In genomic region chr10:117005454-117006055, GRCh38 we compare ENCODE assay signal across 8 cellular contexts. TPM values are rescaled to one million over a fixed set of nuclear protein-coding genes. Genes with fewer than 3 reads are reported as not detected.
A peak's percentile ranks its signal among the peaks of the same experiment; 100 is the strongest.
DNase-seq lines count a peak whose midpoint lies in the region; ATAC-seq and TF ChIP-seq lines count a peak whose summit lies in the region.

No MANE protein-coding gene starts in this region.

- POLR2A ChIA-PET in RWPE1 (lab: Yijun Ruan, JAX; ENCODE audit: low non-redundant PET) = interaction anchor here (1.4 kb wide), 1 partner anchor 156 kb away, joined by 8 read pairs; the partner anchor contains the start of gene ENO4

- no peak overlapping the region for H3K27ac Mint-ChIP-seq in nephron progenitor cell

- DNase-seq in AG08395 (ENCODE audit: low spot score) (peak; percentile 3), RWPE1 (ENCODE audit: low spot score) (peak; percentile 16), fibroblast of lung (ENCODE audit: low read depth in 2 of 2) (peak in 1 of 2 donors; percentile 6), nephron progenitor cell (peak; percentile 57), NCI-H2029 (lab: John Stamatoyannopoulos, UW) (no peak)
- no peak for DNase-seq in effector CD4-positive, alpha-beta T cell

- H3K27ac ChIP-seq in RWPE1 = peak overlapping the region; percentile 97
- no peak overlapping the region for H3K27ac ChIP-seq in fibroblast of lung (ENCODE audit: insufficient read depth, low read length)

- peak overlapping the region; percentile 87 for H2AFZ ChIP-seq in fibroblast of lung (ENCODE audit: low read length)

- H3K9me3 Mint-ChIP-seq in nephron progenitor cell = no peaks in the 10 kb centered on the region

- no peaks in the 10 kb centered on the region for H3K79me2 ChIP-seq in fibroblast of lung (ENCODE audit: control insufficient read depth, insufficient read depth, low read length)

- H3K27me3 Mint-ChIP-seq in nephron progenitor cell (ENCODE audit: low read depth, poor library complexity) = peaks cover 21% of the 10 kb centered on the region

- H3K36me3 Mint-ChIP-seq in nephron progenitor cell (ENCODE audit: low read depth) = no peaks in the 10 kb centered on the region

- peak overlapping the region; percentile 60 to 76 (median 69) for H3K4me3 ChIP-seq in fibroblast of lung (replicated peaks in 1 of 4; ENCODE audit: control extremely low read depth in 1 of 4, insufficient read depth in 1 of 4, low read depth in 3 of 4, low read length in 4 of 4)

- H4K20me1 ChIP-seq in fibroblast of lung (ENCODE audit: control insufficient read depth, extremely low read depth, insufficient read depth, low read length) = no peaks in the 10 kb centered on the region

- TF ChIP-seq CTCF in RWPE1 (conservative IDR thresholded peaks at IDR 0.05; ENCODE audit: low read depth) = no peak
- TF ChIP-seq CTCF in fibroblast of lung (conservative IDR thresholded peaks at IDR 0.05 in 1 of 2, IDR thresholded peaks at IDR 0.05 in 1 of 2; ENCODE audit: low read depth in 1 of 2, low read length in 2 of 2) = no peak
- TF ChIP-seq CTCF in nephron progenitor cell (IDR thresholded peaks at IDR 0.05) = no peak

- no peaks in the 10 kb centered on the region for H3K9me3 ChIP-seq in fibroblast of lung (ENCODE audit: control insufficient read depth, insufficient read depth, low read depth, low read length)

- CTCF ChIA-PET in RWPE1 (lab: Yijun Ruan, JAX) = no interaction called here

- H3K36me3 ChIP-seq in fibroblast of lung (ENCODE audit: control insufficient read depth, insufficient read depth, low read length) = no peaks in the 10 kb centered on the region

- no peaks in the 10 kb centered on the region for H3K4me1 ChIP-seq in fibroblast of lung (ENCODE audit: control insufficient read depth, extremely low read depth, insufficient read depth, low read length)

- peak overlapping the region; percentile 79 for H3K4me3 Mint-ChIP-seq in nephron progenitor cell

- H3K9ac ChIP-seq in fibroblast of lung (ENCODE audit: insufficient read depth, low read length) = no peak overlapping the region

- ATAC-seq in GM19351 (IDR thresholded peaks at IDR 0.05; ENCODE audit: unreplicated experiment) (peak; percentile 1), HG03135 (IDR thresholded peaks at IDR 0.05; ENCODE audit: unreplicated experiment) (no peak)

- H3K27me3 ChIP-seq in fibroblast of lung (ENCODE audit: control insufficient read depth, insufficient read depth, low read length) = no peaks in the 10 kb centered on the region

- peaks cover 7% of the 10 kb centered on the region for H3K4me1 Mint-ChIP-seq in nephron progenitor cell

- H3K4me2 ChIP-seq in fibroblast of lung (ENCODE audit: extremely low read depth, insufficient read depth, low read length) = peak overlapping the region; percentile 93

RNA-seq across cellular contexts. Expression of gene SHTN1, which starts 0.6 kb away (rescaled TPM):
- total RNA-seq in fibroblast of lung = 0.26 and 0.33 TPM in 2 replicates
- 1.4 and 1.6 TPM in 2 replicates for polyA plus RNA-seq in fibroblast of lung
- polyA plus RNA-seq in fibroblast of lung (2012) = 1.3 and 1.4 TPM in 2 replicates
- not detected in 2 replicates for polyA minus RNA-seq in fibroblast of lung (ENCODE audit: low replicate concordance)

Comparison
In these comparisons a context has a peak if more than half of its experiments do, and no peak if none do; other contexts are left out.
1. DNase-seq: peak in AG08395 (single experiment), RWPE1 (single experiment) and nephron progenitor cell (single experiment); none in effector CD4-positive, alpha-beta T cell (single experiment) and NCI-H2029 (single experiment).